Comparison of ENCODE assay signal across 34 cellular contexts in the genomic region with DNA sequence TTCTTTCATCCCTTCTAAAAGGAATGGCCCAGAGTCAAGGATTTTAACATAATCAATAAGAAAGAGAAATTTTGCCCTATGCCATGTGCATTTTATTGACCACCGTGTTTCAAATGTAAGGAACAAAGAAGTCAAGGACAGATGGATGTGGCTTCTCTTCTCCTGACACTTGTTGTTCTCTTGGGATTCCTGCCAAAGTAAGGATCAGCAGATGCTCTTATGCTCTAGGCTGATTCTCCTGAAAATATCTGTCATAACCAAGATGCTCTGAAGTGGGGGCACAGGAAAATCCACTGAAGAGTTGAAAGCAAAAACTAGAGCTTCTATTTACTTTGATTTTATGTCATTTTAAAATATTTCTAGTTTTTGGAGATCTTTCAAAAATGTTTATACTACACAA.
"Had no signal": no experiment of that assay in that cellular context is flagged by ENCODE, and none has a peak within 500 bp of the region (broad histone marks: within the 10 kb centered on the region; RNA-seq: fewer than 3 reads in every experiment).

No MANE protein-coding gene starts in this region.

- DNase-seq: activated CD4-positive, alpha-beta T cell treated with anti-CD3 and anti-CD28 coated beads, Interleukin-2, amount 10 ng/mL, durations not matched to agents 24 days and 14 days; activated CD4-positive, alpha-beta T cell treated with anti-CD3 and anti-CD28 coated beads, Interleukin-2, amount 50 U/mL, for 4 hours; activated CD4-positive, CD25-positive, alpha-beta regulatory T cell; activated CD8-positive, alpha-beta T cell treated with anti-CD3 and anti-CD28 coated beads for 36 hours; activated naive CD4-positive, alpha-beta T cell treated with anti-CD3 and anti-CD28 coated beads, Interleukin-2, amount 10 ng/mL, durations not matched to agents 7 days and 5 days; activated naive CD8-positive, alpha-beta T cell treated with anti-CD3 and anti-CD28 coated beads, Interleukin-2, amount 50 U/mL, for 24 hours; activated T-cell treated with anti-CD3 and anti-CD28 coated beads, Interleukin-2, amount 50 U/mL, for 1 hour; activated T-cell treated with anti-CD3 and anti-CD28 coated beads, Interleukin-2, amount 50 U/mL, for 72 hours; anterior cingulate cortex; colonic mucosa; IMR-90; NCI-H1048; NCI-H1105 treated with DMSO at 0.1 percent for 48 hours; NCI-H1436; NCI-H187; NCI-H2029 treated with DMSO at 0.1 percent for 48 hours; NCI-H2107; NCI-H226; NCI-H526 treated with DMSO at 0.1 percent for 48 hours; NCI-H82; NK-92 treated with Interleukin-12 subunit alpha and Interleukin-12 subunit beta, amount 100 ng/mL, for 24 hours; PC-3; Peyer's patch; RPMI8226; SHP77 treated with DMSO at 0.1 percent for 48 hours; SK-N-SH; T-cell; T-helper 2 cell; T-helper 9 cell; WERI-Rb-1 had no signal

- H3K27me3 Mint-ChIP-seq: activated CD4-positive, alpha-beta T cell treated with anti-CD3 and anti-CD28 coated beads, Interleukin-2, amount 10 ng/mL, durations not matched to agents 24 days and 14 days; activated CD8-positive, alpha-beta T cell treated with anti-CD3 and anti-CD28 coated beads for 36 hours; activated naive CD4-positive, alpha-beta T cell treated with anti-CD3 and anti-CD28 coated beads, Interleukin-2, amount 10 ng/mL, durations not matched to agents 7 days and 5 days; activated naive CD8-positive, alpha-beta T cell; activated naive CD8-positive, alpha-beta T cell treated with anti-CD3 and anti-CD28 coated beads, Interleukin-2, amount 50 U/mL, for 24 hours; T-cell had no signal

- H3K4me1 Mint-ChIP-seq: activated CD4-positive, alpha-beta T cell treated with anti-CD3 and anti-CD28 coated beads, Interleukin-2, amount 10 ng/mL, durations not matched to agents 24 days and 14 days; activated naive CD4-positive, alpha-beta T cell treated with anti-CD3 and anti-CD28 coated beads, Interleukin-2, amount 10 ng/mL, durations not matched to agents 7 days and 5 days; activated naive CD8-positive, alpha-beta T cell treated with anti-CD3 and anti-CD28 coated beads, Interleukin-2, amount 50 U/mL, for 24 hours; brain; T-cell had no signal

- H3K4me3 Mint-ChIP-seq: activated CD4-positive, alpha-beta T cell treated with anti-CD3 and anti-CD28 coated beads, Interleukin-2, amount 10 ng/mL, durations not matched to agents 24 days and 14 days; activated CD8-positive, alpha-beta T cell treated with anti-CD3 and anti-CD28 coated beads for 36 hours; activated naive CD4-positive, alpha-beta T cell treated with anti-CD3 and anti-CD28 coated beads, Interleukin-2, amount 10 ng/mL, durations not matched to agents 7 days and 5 days; activated naive CD8-positive, alpha-beta T cell; activated naive CD8-positive, alpha-beta T cell treated with anti-CD3 and anti-CD28 coated beads, Interleukin-2, amount 50 U/mL, for 24 hours; activated T-cell treated with anti-CD3 and anti-CD28 coated beads, Interleukin-2, amount 50 U/mL, for 72 hours; brain; T-cell had no signal

- H3K9me3 Mint-ChIP-seq: activated CD4-positive, alpha-beta T cell treated with anti-CD3 and anti-CD28 coated beads, Interleukin-2, amount 10 ng/mL, durations not matched to agents 24 days and 14 days; brain had no signal

- ATAC-seq: activated CD8-positive, alpha-beta T cell treated with anti-CD3 and anti-CD28 coated beads for 36 hours; activated naive CD8-positive, alpha-beta T cell treated with anti-CD3 and anti-CD28 coated beads, Interleukin-2, amount 50 U/mL, for 24 hours; activated T-cell treated with anti-CD3 and anti-CD28 coated beads, Interleukin-2, amount 50 U/mL, for 72 hours; K562; PC-3; T-cell had no signal

- H3K36me3 Mint-ChIP-seq: activated naive CD4-positive, alpha-beta T cell treated with anti-CD3 and anti-CD28 coated beads, Interleukin-2, amount 10 ng/mL, durations not matched to agents 7 days and 5 days; activated naive CD8-positive, alpha-beta T cell; brain; T-cell had no signal

- H3K27ac Mint-ChIP-seq: activated CD4-positive, alpha-beta T cell treated with anti-CD3 and anti-CD28 coated beads, Interleukin-2, amount 10 ng/mL, durations not matched to agents 24 days and 14 days; activated CD8-positive, alpha-beta T cell treated with anti-CD3 and anti-CD28 coated beads for 36 hours; activated naive CD4-positive, alpha-beta T cell treated with anti-CD3 and anti-CD28 coated beads, Interleukin-2, amount 10 ng/mL, durations not matched to agents 7 days and 5 days; activated naive CD8-positive, alpha-beta T cell; activated naive CD8-positive, alpha-beta T cell treated with anti-CD3 and anti-CD28 coated beads, Interleukin-2, amount 50 U/mL, for 24 hours; activated T-cell treated with anti-CD3 and anti-CD28 coated beads, Interleukin-2, amount 50 U/mL, for 72 hours; activated T-helper 2 cell treated with anti-CD3 and anti-CD28 coated beads, Interferon-gamma antibody, Interleukin-2, Interleukin-4, amounts not matched to agents 10 μg/mL and 5 μg/mL and 100 μg/mL, durations not matched to agents 14 hours and 24 hours and 36 hours; brain; T-cell had no signal
